In the genomic region with DNA sequence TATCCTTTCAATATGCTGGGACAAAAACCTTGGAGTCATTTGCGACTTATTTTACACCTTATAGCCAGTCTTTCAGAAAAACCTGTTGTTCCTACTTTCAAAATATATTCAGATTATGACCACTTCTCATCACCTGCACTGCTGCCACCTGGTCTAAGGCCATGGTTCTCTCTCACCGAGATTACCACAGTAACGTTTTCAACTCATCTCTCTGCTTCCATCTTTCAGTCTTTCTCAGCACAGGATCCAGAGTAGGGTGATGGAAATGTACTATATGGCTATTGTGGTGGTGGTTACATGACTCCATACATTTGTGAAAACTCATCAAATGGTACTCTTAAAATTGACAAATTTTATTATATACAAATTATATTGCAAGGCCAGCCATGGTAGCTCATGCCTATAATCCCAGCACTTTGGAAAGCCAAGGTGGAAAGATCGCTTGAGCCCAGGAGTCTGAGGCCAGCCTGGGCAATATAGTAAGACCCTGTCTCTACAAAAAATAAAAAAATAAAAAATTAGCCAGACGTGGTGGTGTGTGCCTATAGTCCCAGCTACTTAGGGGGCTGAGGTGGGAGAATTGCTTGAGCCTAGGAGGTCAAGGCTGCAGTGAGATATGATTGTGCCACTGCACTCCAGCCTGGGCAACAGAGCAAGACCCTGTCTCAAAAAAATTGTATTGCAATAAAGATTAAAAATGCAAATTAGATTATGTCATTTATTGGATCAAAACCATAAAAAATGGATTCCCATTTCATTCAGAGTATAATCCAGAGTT, we compare ENCODE assay signal across 18 cellular contexts.
A peak's percentile ranks its signal among the peaks of the same experiment; 100 is the strongest.
DNase-seq lines count a peak whose midpoint lies in the region; ATAC-seq, FAIRE-seq and TF ChIP-seq lines count a peak whose summit lies in the region.
"Had no signal": no experiment of that assay in that cellular context is flagged by ENCODE, and none has a peak within 500 bp of the region (broad histone marks: within the 10 kb centered on the region; RNA-seq: fewer than 3 reads in every experiment).

No MANE protein-coding gene starts in this region.

- RAD21 ChIA-PET in GM12878 (lab: Charles Lee; ENCODE audit: unreplicated experiment): interaction anchor here (1.4 to 1.7 kb wide), 2 partner anchors 73 to 93 kb away, joined by 3 to 5 read pairs; no protein-coding TSS in a partner anchor

- no peak for TF ChIP-seq RAD21 in GM12878 (IDR thresholded peaks at IDR 0.05; ENCODE audit: insufficient read depth, low read depth, low read length)

- intact Hi-C loops in GM12878 (cut with micrococcal nuclease; ENCODE audit: unreplicated experiment) (no loop called here), left colon (cut with DNase I, micrococcal nuclease) (no loop called here)

- FAIRE-seq in GM18507 (lab: Jason Lieb, UNC) (peak; percentile 49), GM12878 (lab: Jason Lieb, UNC) (no peak)
- FAIRE-seq: G401.6, GM12892 had no signal

- no peak for TF ChIP-seq POLR2A in GM12878 (IDR thresholded peaks at IDR 0.05; ENCODE audit: low read depth, low read length)

- no peak overlapping the region for H3K4me3 ChIP-seq in Karpas-422 (ENCODE audit: low read length)
- no peak overlapping the region for H3K4me3 ChIP-seq in GM12878
- H3K4me3 ChIP-seq: GM23338 had no signal

- SMC1A ChIA-PET in GM12878 (lab: Charles Lee; ENCODE audit: uncharacterized antibody, unreplicated experiment): interaction anchor here (1.5 kb wide), 1 partner anchor 292 kb away, joined by 3 read pairs; no protein-coding TSS in a partner anchor

- ATAC-seq in GM12878: no peak
- ATAC-seq in left colon: no peak
- no peak for ATAC-seq in HG02642 (IDR thresholded peaks at IDR 0.05; ENCODE audit: poor library complexity, unreplicated experiment)
- ATAC-seq: GM23338, HCT116 had no signal

- no peak overlapping the region for H2AFZ ChIP-seq in Karpas-422 (ENCODE audit: low read length)
- no peak overlapping the region for H2AFZ ChIP-seq in GM12878 (ENCODE audit: control insufficient read depth, low read depth, low read length)
- H2AFZ ChIP-seq: GM23338 had no signal

- POLR2A ChIA-PET in GM12878 (lab: Charles Lee): no interaction called here

- BruUV-seq in GM12878 (replicated peaks; lab: Mats Ljungman, UMichigan): no TSS peak

- H3K9me2 ChIP-seq in Karpas-422 (replicated peaks; ENCODE audit: insufficient read depth, low read length): no peaks in the 10 kb centered on the region

- TF ChIP-seq EP300 in GM12878 (IDR thresholded peaks at IDR 0.05; ENCODE audit: borderline replicate concordance in 1 of 2, control insufficient read depth in 1 of 2, low read depth in 2 of 2, low read length in 2 of 2): no peak

- H3K9ac ChIP-seq in Karpas-422 (ENCODE audit: low read length) (no peak overlapping the region), GM12878 (ENCODE audit: control insufficient read depth, insufficient read depth, low read length) (no peak overlapping the region)

- H3K4me2 ChIP-seq in Karpas-422 (ENCODE audit: low read depth, low read length, poor library complexity, severe bottlenecking) (no peak overlapping the region), GM12878 (ENCODE audit: control insufficient read depth, insufficient read depth) (0 out of 2 replicates have a peak overlapping the region, but pooled peaks have one; percentile 17)
- H3K4me2 ChIP-seq: GM23338 had no signal

- H3K27ac ChIP-seq in Karpas-422 (ENCODE audit: low read length) (no peak overlapping the region), GM12878 (ENCODE audit: control insufficient read depth, insufficient read depth) (peak overlapping the region; percentile 45)

- no peaks in the 10 kb centered on the region for H3K4me1 ChIP-seq in Karpas-422 (ENCODE audit: low read length)
- peaks cover 39% of the 10 kb centered on the region for H3K4me1 ChIP-seq in GM12878 (ENCODE audit: control insufficient read depth, insufficient read depth, low read length)

- H3K9me3 ChIP-seq in Karpas-422 (ENCODE audit: low read length) (no peaks in the 10 kb centered on the region), GM12878 (replicated peaks; ENCODE audit: control insufficient read depth, insufficient read depth, low read length) (no peaks in the 10 kb centered on the region)

- H3K27me3 ChIP-seq in Karpas-422 (ENCODE audit: low read length): no peaks in the 10 kb centered on the region
- no peaks in the 10 kb centered on the region for H3K27me3 ChIP-seq in GM12878 (replicated peaks in 1 of 2; ENCODE audit: control insufficient read depth in 2 of 2, insufficient read depth in 2 of 2, low read length in 1 of 2)

- 63% methylated on average over 5 of the region's 5 CpGs for WGBS in GM12878 (ENCODE audit: insufficient coverage, insufficient replicate concordance, low lambda C conversion rate, missing lambda C conversion rate)

- in situ Hi-C loops in GM12878 (cut with MboI): no loop called here

- H4K20me1 ChIP-seq in Karpas-422 (ENCODE audit: insufficient read depth, low read depth, low read length) (no peaks in the 10 kb centered on the region), GM12878 (ENCODE audit: control insufficient read depth, insufficient read depth) (no peaks in the 10 kb centered on the region)

- H3K36me3 ChIP-seq in Karpas-422 (ENCODE audit: insufficient read depth, low read length) (no peaks in the 10 kb centered on the region), GM12878 (ENCODE audit: control insufficient read depth in 2 of 2, insufficient read depth in 2 of 2, low read length in 1 of 2) (no peaks in the 10 kb centered on the region)

- no peaks in the 10 kb centered on the region for H3K79me2 ChIP-seq in Karpas-422 (ENCODE audit: low read length)
- H3K79me2 ChIP-seq in GM12878 (ENCODE audit: control insufficient read depth, insufficient read depth, low read length): no peaks in the 10 kb centered on the region

- DNase-seq in GM18507 (ENCODE audit: extremely low spot score, insufficient read length, low read depth) (no peak), Karpas-422 (peak; percentile 17), GM12878 (ENCODE audit: low read depth, low spot score) (no peak), left colon (no peak), NCI-H2171 (lab: John Stamatoyannopoulos, UW) (no peak)
- DNase-seq: C1 segment of cervical spinal cord; Calu3; CD4-positive, alpha-beta memory T cell; COR-L47; DMS153; DND-41; H9; HFFc6 had no signal

- CTCF ChIA-PET in GM12878 (lab: Yijun Ruan, JAX): no interaction called here

- TF ChIP-seq CTCF in GM12878 (IDR thresholded peaks at IDR 0.05 in 2 of 3, conservative IDR thresholded peaks at IDR 0.05 in 1 of 3; ENCODE audit: control insufficient read depth in 2 of 3, extremely low read depth in 1 of 3, insufficient read depth in 1 of 3, low read depth in 3 of 3, low read length in 3 of 3): no peak

TF ChIP-seq in GM12878, 131 proteins besides CTCF, POLR2A, EP300 and RAD21 (continues in another document):
- TF ChIP-seq E2F4 (IDR thresholded peaks at IDR 0.05; ENCODE audit: low read depth, low read length) (no peak), POLR2AphosphoS5 (IDR thresholded peaks at IDR 0.05; ENCODE audit: low read length) (no peak), ZBTB4 (CRISPR knock-in tag; IDR thresholded peaks at IDR 0.05) (no peak), NFIC (IDR thresholded peaks at IDR 0.05; ENCODE audit: low read depth, low read length) (peak; percentile 47; the same call in 1 of the 2 replicates), SP1 (IDR thresholded peaks at IDR 0.05; ENCODE audit: low read depth, low read length) (no peak), RELA (IDR thresholded peaks at IDR 0.05; ENCODE audit: borderline replicate concordance, partially characterized antibody) (no peak), ZNF384 (IDR thresholded peaks at IDR 0.05; ENCODE audit: borderline replicate concordance, low read depth, low read length) (no peak), GATAD2B (conservative IDR thresholded peaks at IDR 0.05; ENCODE audit: low read depth) (no peak)
- TF ChIP-seq, protein P1, sequence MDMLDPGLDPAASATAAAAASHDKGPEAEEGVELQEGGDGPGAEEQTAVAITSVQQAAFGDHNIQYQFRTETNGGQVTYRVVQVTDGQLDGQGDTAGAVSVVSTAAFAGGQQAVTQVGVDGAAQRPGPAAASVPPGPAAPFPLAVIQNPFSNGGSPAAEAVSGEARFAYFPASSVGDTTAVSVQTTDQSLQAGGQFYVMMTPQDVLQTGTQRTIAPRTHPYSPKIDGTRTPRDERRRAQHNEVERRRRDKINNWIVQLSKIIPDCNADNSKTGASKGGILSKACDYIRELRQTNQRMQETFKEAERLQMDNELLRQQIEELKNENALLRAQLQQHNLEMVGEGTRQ (IDR thresholded peaks at IDR 0.05; ENCODE audit: borderline replicate concordance, low read depth, low read length): no peak
